8 cellular contexts compared by ENCODE assay signal in genomic region chr11:15969281-15969680, GRCh38.
DNase-seq lines count a peak whose midpoint lies in the region; ATAC-seq and TF ChIP-seq lines count a peak whose summit lies in the region.

No MANE protein-coding gene starts in this region.

- peak overlapping the region in 1 of 2 donors; percentile 60 for H3K27ac ChIP-seq in ovary
- H3K27ac ChIP-seq in OCI-LY7 (ENCODE audit: low read depth, low read length, poor library complexity, severe bottlenecking): no peak overlapping the region

- intact Hi-C loops in ovary (cut with DNase I) (loop anchor here in 1 of 4 donors (10.0 kb wide), 1 partner anchor 314 kb away; no protein-coding TSS in a partner anchor), OCI-LY7 (cut with micrococcal nuclease; ENCODE audit: unreplicated experiment) (no loop called here)

- no TSS peak for BruUV-seq in OCI-LY7 (replicated peaks; lab: Mats Ljungman, UMichigan)

- DNase-seq in NCI-H345 (lab: John Stamatoyannopoulos, UW) (peak; percentile 34), NCI-H345 treated with DMSO at 0.1 percent for 48 hours (lab: John Stamatoyannopoulos, UW; ENCODE audit: unreplicated experiment) (no peak), RPMI8226 (peak; percentile 61), fibroblast of pulmonary artery (ENCODE audit: low read depth) (peak; percentile 92), ovary (peak; percentile 37 to 68 (median 57)), OCI-LY7 (ENCODE audit: low spot score) (no peak), SIG-M5 (lab: John Stamatoyannopoulos, UW) (no peak)

- POLR2A ChIA-PET in OCI-LY7 (lab: Charles Lee): no interaction called here

- H3K4me2 ChIP-seq in OCI-LY7 (ENCODE audit: low read length): no peak overlapping the region

- no peaks in the 10 kb centered on the region for H3K9me3 ChIP-seq in ovary
- H3K9me3 ChIP-seq in OCI-LY7 (ENCODE audit: low read length): no peaks in the 10 kb centered on the region

- H3K36me3 ChIP-seq in ovary (no peaks in the 10 kb centered on the region), OCI-LY7 (ENCODE audit: insufficient read depth, low read length) (no peaks in the 10 kb centered on the region)

- H4K20me1 ChIP-seq in OCI-LY7 (ENCODE audit: insufficient read depth, low read length): no peaks in the 10 kb centered on the region

- no peaks in the 10 kb centered on the region for H3K9me2 ChIP-seq in OCI-LY7 (ENCODE audit: insufficient read depth, low read length)

- peaks cover 2% of the 10 kb centered on the region for H3K4me1 ChIP-seq in ovary (ENCODE audit: insufficient read depth)
- H3K4me1 ChIP-seq in OCI-LY7 (ENCODE audit: insufficient read depth, low read length, poor library complexity, severe bottlenecking): no peaks in the 10 kb centered on the region

- ATAC-seq in HG02973 (IDR thresholded peaks at IDR 0.05; ENCODE audit: unreplicated experiment): peak; percentile 73

- no peaks in the 10 kb centered on the region for H3K79me2 ChIP-seq in OCI-LY7 (ENCODE audit: insufficient read depth, low read depth, low read length)

- CTCF ChIA-PET in OCI-LY7 (lab: Charles Lee; ENCODE audit: unreplicated experiment): no interaction called here

- no peak for TF ChIP-seq CTCF in fibroblast of pulmonary artery (IDR thresholded peaks at IDR 0.05; ENCODE audit: low read length, missing control alignments)
- TF ChIP-seq CTCF in ovary (IDR thresholded peaks at IDR 0.05): no peak
- TF ChIP-seq CTCF in OCI-LY7 (conservative IDR thresholded peaks at IDR 0.05; ENCODE audit: low read length): no peak

- H2AFZ ChIP-seq in OCI-LY7 (ENCODE audit: low read length): no peak overlapping the region

- H3K27me3 ChIP-seq in ovary: no peaks in the 10 kb centered on the region

- WGBS in ovary, 3 donors: 38 to 39% (median 38%) methylated on average over 4 of the region's 4 CpGs

- H3K4me3 ChIP-seq in fibroblast of pulmonary artery (replicated peaks; ENCODE audit: low read depth, low read length) (no peak overlapping the region), ovary (no peak overlapping the region), OCI-LY7 (ENCODE audit: low read depth, low read length, poor library complexity, severe bottlenecking) (no peak overlapping the region)

- no peak for TF ChIP-seq POLR2A in ovary (IDR thresholded peaks at IDR 0.05)

- no peak for TF ChIP-seq EP300 in ovary (IDR thresholded peaks at IDR 0.05)

Comparison
In these comparisons a context has a peak if more than half of its experiments do, and no peak if none do; other contexts are left out.
1. DNase-seq: peak in NCI-H345 (single experiment), RPMI8226 (single experiment), fibroblast of pulmonary artery (single experiment) and ovary (5 of 5); none in NCI-H345 treated with DMSO at 0.1 percent for 48 hours (single experiment), OCI-LY7 (single experiment) and SIG-M5 (single experiment).